In genomic region chr9:112810696-112811490, GRCh38 we compare ENCODE assay signal across 1 cellular context.
TF ChIP-seq lines count a peak whose summit lies in the region.

No MANE protein-coding gene starts in this region.

TF ChIP-seq in K562, 482 proteins besides CTCF, POLR2A, EP300 and RAD21 (continued from another document and continues in another):
- TF ChIP-seq CREB1 (IDR thresholded peaks at IDR 0.05): peak; percentile 34; the same call in 1 of the 2 replicates
- TF ChIP-seq CREB1 (CRISPR knock-in tag; IDR thresholded peaks at IDR 0.05): no peak
- peak; percentile 75 for TF ChIP-seq MTA2 (IDR thresholded peaks at IDR 0.05; ENCODE audit: low read depth)
- TF ChIP-seq ZNF316 (IDR thresholded peaks at IDR 0.05): no peak
- 0 out of 2 replicates have a peak, but pooled peaks have one; percentile 30 for TF ChIP-seq CTBP1 (IDR thresholded peaks at IDR 0.05; ENCODE audit: borderline replicate concordance)
- TF ChIP-seq REST (CRISPR knock-in tag; IDR thresholded peaks at IDR 0.05; ENCODE audit: low read depth): no peak
- peak; percentile 84 for TF ChIP-seq TCF3 (CRISPR knock-in tag; IDR thresholded peaks at IDR 0.05)
- TF ChIP-seq CREB3 (tag; conservative IDR thresholded peaks at IDR 0.05; ENCODE audit: low read depth): no peak
- no peak for TF ChIP-seq BRF2 (IDR thresholded peaks at IDR 0.05; ENCODE audit: borderline replicate concordance, insufficient read depth, insufficient read length)
- peak; percentile 49; the same call in 1 of the 2 replicates for TF ChIP-seq LEF1 (IDR thresholded peaks at IDR 0.05)
- peak; percentile 53 to 67; a peak in 3 of 4 replicates for TF ChIP-seq KDM1A (IDR thresholded peaks at IDR 0.05)
- TF ChIP-seq MYNN (IDR thresholded peaks at IDR 0.05): 0 out of 2 replicates have a peak, but pooled peaks have one; percentile 27
- TF ChIP-seq MYNN (CRISPR knock-in tag; IDR thresholded peaks at IDR 0.05): no peak
- TF ChIP-seq ZBTB11 (CRISPR knock-in tag; IDR thresholded peaks at IDR 0.05): no peak
- TF ChIP-seq SMARCC2 (IDR thresholded peaks at IDR 0.05; ENCODE audit: low read depth): peak; percentile 26; the same call in 1 of the 2 replicates
- peak; percentile 79 for TF ChIP-seq NCOR1 (IDR thresholded peaks at IDR 0.05)
- TF ChIP-seq SOX6 (IDR thresholded peaks at IDR 0.05): peak; percentile 95
- TF ChIP-seq POLR2AphosphoS5 (IDR thresholded peaks at IDR 0.05; ENCODE audit: control insufficient read depth, insufficient read depth, low read depth, low read length): peak; percentile 68; the same call in 1 of the 2 replicates
- peak; percentile 22; the same call in 1 of the 2 replicates for TF ChIP-seq HMBOX1 (IDR thresholded peaks at IDR 0.05)
- TF ChIP-seq ZNF318 (IDR thresholded peaks at IDR 0.05; ENCODE audit: borderline replicate concordance in 1 of 2, low read depth in 1 of 2): no peak
- no peak for TF ChIP-seq NONO (IDR thresholded peaks at IDR 0.05; ENCODE audit: low read depth in 2 of 2, low read length in 1 of 2)
- TF ChIP-seq HDAC1 (IDR thresholded peaks at IDR 0.05): peak in 1 of 2 experiments; percentile 42; a peak in 1 of 4 replicates
- peak; percentile 94 for TF ChIP-seq CBFA2T3 (IDR thresholded peaks at IDR 0.05)
- TF ChIP-seq KAT8 (IDR thresholded peaks at IDR 0.05; ENCODE audit: low read depth): no peak
- peak; percentile 74 for TF ChIP-seq GATA2 (CRISPR knock-in tag; IDR thresholded peaks at IDR 0.05)
- TF ChIP-seq RCOR1 (IDR thresholded peaks at IDR 0.05; ENCODE audit: borderline replicate concordance in 1 of 2, low read depth in 2 of 2, low read length in 2 of 2): peak in 1 of 2 experiments; percentile 3; a peak in 1 of 4 replicates
- peak; percentile 88 for TF ChIP-seq TAL1 (IDR thresholded peaks at IDR 0.05)
- no peak for TF ChIP-seq HSF4 (CRISPR knock-in tag; IDR thresholded peaks at IDR 0.05; ENCODE audit: borderline replicate concordance)
- peak; percentile 64; the same call in 1 of the 2 replicates for TF ChIP-seq RNF2 (IDR thresholded peaks at IDR 0.05)
- no peak for TF ChIP-seq ZNF717 (CRISPR knock-in tag; IDR thresholded peaks at IDR 0.05)
- TF ChIP-seq STAT5A (IDR thresholded peaks at IDR 0.05; ENCODE audit: borderline replicate concordance, low read length): peak; percentile 81
- TF ChIP-seq GTF2F1 (IDR thresholded peaks at IDR 0.05; ENCODE audit: low read depth, low read length): no peak
- TF ChIP-seq HOXB6 (CRISPR knock-in tag; IDR thresholded peaks at IDR 0.05; ENCODE audit: borderline replicate concordance): no peak
- TF ChIP-seq NRF1 (conservative IDR thresholded peaks at IDR 0.05 in 1 of 2, IDR thresholded peaks at IDR 0.05 in 1 of 2): 0 out of 4 replicates have a peak, but pooled peaks of 1 of the 2 experiments have one; percentile 13
- peak; percentile 90 for TF ChIP-seq TEAD4 (IDR thresholded peaks at IDR 0.05; ENCODE audit: low read length)
- TF ChIP-seq TEAD4 (CRISPR knock-in tag; IDR thresholded peaks at IDR 0.05; ENCODE audit: borderline replicate concordance): no peak
- TF ChIP-seq BCOR (IDR thresholded peaks at IDR 0.05): peak; percentile 30; the same call in 1 of the 2 replicates
- peak; percentile 71; the same call in 1 of the 2 replicates for TF ChIP-seq KLF16 (IDR thresholded peaks at IDR 0.05)
- TF ChIP-seq MXD1 (CRISPR knock-in tag; IDR thresholded peaks at IDR 0.05; ENCODE audit: borderline replicate concordance, poor library complexity, severe bottlenecking): no peak
- TF ChIP-seq KLF13 (tag; IDR thresholded peaks at IDR 0.05; ENCODE audit: borderline replicate concordance, low read depth): no peak
- peak; percentile 33; the same call in 1 of the 2 replicates for TF ChIP-seq CC2D1A (IDR thresholded peaks at IDR 0.05)
- TF ChIP-seq ZNF280A (IDR thresholded peaks at IDR 0.05; ENCODE audit: low read depth, partially characterized antibody): no peak
